In the genomic region with DNA sequence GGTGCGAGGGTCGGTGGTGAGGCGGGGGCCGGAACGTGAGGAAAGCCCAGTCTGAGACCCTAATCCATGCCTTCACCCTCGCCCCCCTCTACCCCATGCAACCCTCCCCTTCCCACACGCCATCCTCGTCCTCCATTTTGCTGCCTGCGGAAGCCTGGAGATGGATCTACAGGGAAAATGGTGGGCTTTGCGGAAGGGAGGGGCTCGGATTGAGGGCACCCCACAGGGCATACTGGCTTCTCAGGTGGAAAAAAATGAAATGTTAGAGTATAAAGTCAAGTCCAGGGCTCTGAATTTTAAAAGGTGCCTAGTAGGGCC, we compare ENCODE assay signal across 1 cellular context.
TF ChIP-seq lines count a peak whose summit lies in the region.

No MANE protein-coding gene starts in this region.

TF ChIP-seq in HEK293, 187 proteins besides CTCF, POLR2A, EP300 and RAD21 (continued from another document):
- TF ChIP-seq, protein P1, sequence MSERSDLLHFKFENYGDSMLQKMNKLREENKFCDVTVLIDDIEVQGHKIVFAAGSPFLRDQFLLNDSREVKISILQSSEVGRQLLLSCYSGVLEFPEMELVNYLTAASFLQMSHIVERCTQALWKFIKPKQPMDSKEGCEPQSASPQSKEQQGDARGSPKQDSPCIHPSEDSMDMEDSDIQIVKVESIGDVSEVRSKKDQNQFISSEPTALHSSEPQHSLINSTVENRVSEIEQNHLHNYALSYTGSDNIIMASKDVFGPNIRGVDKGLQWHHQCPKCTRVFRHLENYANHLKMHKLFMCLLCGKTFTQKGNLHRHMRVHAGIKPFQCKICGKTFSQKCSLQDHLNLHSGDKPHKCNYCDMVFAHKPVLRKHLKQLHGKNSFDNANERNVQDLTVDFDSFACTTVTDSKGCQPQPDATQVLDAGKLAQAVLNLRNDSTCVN (tag by site-specific recombination; optimal IDR thresholded peaks at IDR 0.05): no peak
